Comparison of ENCODE assay signal across 1 cellular context in the genomic region with DNA sequence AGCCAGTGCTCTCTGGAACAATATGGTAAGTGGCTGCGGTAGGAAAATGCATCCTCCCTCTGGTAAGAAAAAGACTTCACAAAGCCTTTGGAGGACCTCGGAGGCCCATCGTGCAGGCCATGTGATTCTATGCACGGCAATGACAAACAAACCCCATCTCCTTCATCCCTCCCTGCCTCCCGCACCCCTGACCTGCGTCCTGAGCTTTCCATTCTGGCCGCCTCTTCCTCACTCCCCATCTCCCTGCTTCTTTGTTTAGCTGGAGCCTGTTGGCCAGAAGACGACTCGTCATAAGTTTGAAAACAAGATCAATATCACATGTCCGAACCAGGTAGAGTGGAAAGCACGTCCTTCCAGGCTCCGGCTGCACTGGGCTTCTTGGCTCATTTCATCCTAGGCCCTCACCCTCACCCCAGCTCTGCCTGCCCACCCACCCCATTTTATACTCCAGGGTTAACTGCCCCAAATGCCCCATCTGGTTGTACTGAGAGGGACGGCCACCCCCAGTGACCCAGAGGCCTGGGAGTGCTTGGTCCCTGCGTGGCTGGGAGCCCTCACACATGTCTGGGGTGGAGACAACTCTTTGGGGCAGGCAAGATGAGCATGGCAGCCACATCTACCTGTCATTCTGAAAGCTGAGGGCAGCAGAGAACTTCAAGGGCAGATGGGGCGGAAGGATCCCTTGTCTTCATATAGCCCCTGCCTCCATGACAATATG.
TF ChIP-seq lines count a peak whose summit lies in the region.

No MANE protein-coding gene starts in this region.

TF ChIP-seq in GM23338, 12 proteins besides CTCF, POLR2A, EP300 and RAD21:
- no peak for TF ChIP-seq ETS1 (IDR thresholded peaks at IDR 0.05)
- no peak for TF ChIP-seq EZH2phosphoT487 (IDR thresholded peaks at IDR 0.05; ENCODE audit: unreplicated experiment)
- TF ChIP-seq CREB1 (CRISPR knock-in tag; IDR thresholded peaks at IDR 0.05; ENCODE audit: low read depth): no peak
- TF ChIP-seq ZNF331 (CRISPR knock-in tag; IDR thresholded peaks at IDR 0.05; ENCODE audit: low read depth): no peak
- TF ChIP-seq POLR2AphosphoS5 (IDR thresholded peaks at IDR 0.05; ENCODE audit: low read depth): no peak
- TF ChIP-seq ZNF462 (CRISPR knock-in tag; IDR thresholded peaks at IDR 0.05): no peak
- TF ChIP-seq NANOG (IDR thresholded peaks at IDR 0.05; ENCODE audit: borderline replicate concordance): no peak
- no peak for TF ChIP-seq STAT1 (IDR thresholded peaks at IDR 0.05; ENCODE audit: unreplicated experiment)
- TF ChIP-seq ZNF114 (CRISPR knock-in tag; IDR thresholded peaks at IDR 0.05): no peak
- no peak for TF ChIP-seq REST (IDR thresholded peaks at IDR 0.05; ENCODE audit: unreplicated experiment)
- no peak for TF ChIP-seq JUNB (IDR thresholded peaks at IDR 0.05; ENCODE audit: unreplicated experiment)
- TF ChIP-seq EZH2 (IDR thresholded peaks at IDR 0.05; ENCODE audit: low read depth, unreplicated experiment): no peak
